Comparison of ENCODE assay signal across 12 cellular contexts in genomic region chr6:134060491-134061106, GRCh38. TPM values are rescaled to one million over a fixed set of nuclear protein-coding genes. Genes with fewer than 3 reads are reported as not detected.
A peak's percentile ranks its signal among the peaks of the same experiment; 100 is the strongest.
DNase-seq lines count a peak whose midpoint lies in the region; ATAC-seq, FAIRE-seq and TF ChIP-seq lines count a peak whose summit lies in the region.
"Had no signal": no experiment of that assay in that cellular context is flagged by ENCODE, and none has a peak within 500 bp of the region (broad histone marks: within the 10 kb centered on the region; RNA-seq: fewer than 3 reads in every experiment).

No MANE protein-coding gene starts in this region.

- in situ Hi-C loops in HepG2 (cut with HindIII; ENCODE audit: extremely low pct_ligation_motif_present, low pct_unique_long_range_greater_than_20kb), result loop anchor here (5.0 to 10.0 kb wide), 2 partner anchors 88 to 136 kb away; no protein-coding TSS in a partner anchor

- WGBS in HepG2 (ENCODE audit: low lambda C conversion rate), result 37% methylated on average over 5 of the region's 5 CpGs
- 86% methylated on average over 5 of the region's 5 CpGs for WGBS in right lobe of liver (ENCODE audit: insufficient coverage, low coverage, low lambda C conversion rate, missing lambda C conversion rate)
- 51 to 58% methylated on average over 5 of the region's 5 CpGs for WGBS in aorta, 2 donors

- peak overlapping the region; percentile 37 for H3K4me3 Mint-ChIP-seq in astrocyte (ENCODE audit: unreplicated experiment)
- H3K4me3 Mint-ChIP-seq: neural crest cell had no signal

- H3K27me3 ChIP-seq in HepG2 (ENCODE audit: control insufficient read depth in 1 of 2, insufficient read depth in 2 of 2, low read length in 2 of 2) (no peaks in the 10 kb centered on the region), right lobe of liver (no peaks in the 10 kb centered on the region), astrocyte (ENCODE audit: insufficient read depth, low read length) (no peaks in the 10 kb centered on the region), aorta (ENCODE audit: control insufficient read depth in 1 of 2, insufficient read depth in 2 of 2, low read length in 1 of 2) (no peaks in the 10 kb centered on the region)
- H3K27me3 ChIP-seq: cardiac muscle cell had no signal

- H3K36me3 ChIP-seq in HepG2 (replicated peaks in 1 of 2; ENCODE audit: control insufficient read depth in 1 of 2, insufficient read depth in 2 of 2, low read length in 2 of 2) (no peaks in the 10 kb centered on the region), right lobe of liver (no peaks in the 10 kb centered on the region), astrocyte (ENCODE audit: insufficient read depth, low read length) (no peaks in the 10 kb centered on the region), aorta (ENCODE audit: control insufficient read depth in 1 of 2, insufficient read depth in 2 of 2, low read length in 1 of 2) (no peaks in the 10 kb centered on the region)
- H3K36me3 ChIP-seq: cardiac muscle cell had no signal

- H3K4me3 ChIP-seq in HepG2 (replicated peaks in 1 of 3; ENCODE audit: insufficient read depth in 1 of 3, low read depth in 2 of 3, low read length in 3 of 3) (no peak overlapping the region), right lobe of liver (no peak overlapping the region), astrocyte (ENCODE audit: insufficient read depth, low read depth, low read length) (no peak overlapping the region), aorta (ENCODE audit: low read length in 2 of 2) (no peak overlapping the region)
- H3K4me3 ChIP-seq: cardiac muscle cell had no signal

- H3K27ac Mint-ChIP-seq in astrocyte (ENCODE audit: unreplicated experiment), result peak overlapping the region; percentile 95

- TF ChIP-seq RAD21 in HepG2 (CRISPR knock-in tag; IDR thresholded peaks at IDR 0.05), result no peak

- POLR2A ChIA-PET in HepG2 (lab: Yijun Ruan, JAX), result no interaction called here

- H3K9ac ChIP-seq in HepG2 (ENCODE audit: insufficient read depth, low read depth, low read length) (no peak overlapping the region), astrocyte (ENCODE audit: low read length) (peak overlapping the region; percentile 5)

- ATAC-seq in HepG2 (peak; percentile 16; the same call in 1 of the 3 replicates), right lobe of liver (no peak), aorta (ENCODE audit: low FRiP score) (peak; percentile 78)

- no peak for FAIRE-seq in HepG2 (lab: Jason Lieb, UNC)
- peak; percentile 95 for FAIRE-seq in astrocyte (lab: Jason Lieb, UNC)

- no peak for TF ChIP-seq CTCF in HepG2 (CRISPR knock-in tag; IDR thresholded peaks at IDR 0.05)
- no peak for TF ChIP-seq CTCF in right lobe of liver (IDR thresholded peaks at IDR 0.05)
- no peak for TF ChIP-seq CTCF in astrocyte (IDR thresholded peaks at IDR 0.05; ENCODE audit: insufficient read depth, low read depth, low read length)

- TF ChIP-seq POLR2A in HepG2 (IDR thresholded peaks at IDR 0.05; ENCODE audit: insufficient read depth in 1 of 2, low read depth in 2 of 2, low read length in 2 of 2) (no peak), right lobe of liver (IDR thresholded peaks at IDR 0.05) (no peak)

- H3K9me3 Mint-ChIP-seq in astrocyte (ENCODE audit: unreplicated experiment), result no peaks in the 10 kb centered on the region

- H3K9me3 ChIP-seq in HepG2 (ENCODE audit: low read length) (no peaks in the 10 kb centered on the region), right lobe of liver (no peaks in the 10 kb centered on the region), astrocyte (ENCODE audit: insufficient read depth, low read depth, low read length) (no peaks in the 10 kb centered on the region), aorta (ENCODE audit: control insufficient read depth, low read length) (no peaks in the 10 kb centered on the region)

- H3K79me2 ChIP-seq in HepG2 (ENCODE audit: insufficient read depth, low read length) (no peaks in the 10 kb centered on the region), astrocyte (ENCODE audit: insufficient read depth, low read length) (no peaks in the 10 kb centered on the region)

- H2AFZ ChIP-seq in HepG2 (ENCODE audit: low read length) (no peak overlapping the region), astrocyte (ENCODE audit: low read depth, low read length) (no peak overlapping the region)

- H3K4me1 Mint-ChIP-seq in astrocyte (ENCODE audit: low read depth, unreplicated experiment), result peaks cover 39% of the 10 kb centered on the region

- H3K27ac ChIP-seq in HepG2 (ENCODE audit: extremely low read length, insufficient read depth, low read length) (no peak overlapping the region), right lobe of liver (no peak overlapping the region), astrocyte (ENCODE audit: low read depth, low read length) (peak overlapping the region; percentile 40), aorta (ENCODE audit: low read depth in 1 of 2, low read length in 2 of 2) (peak overlapping the region; percentile 85 to 90)
- H3K27ac ChIP-seq: cardiac muscle cell had no signal

- no peaks in the 10 kb centered on the region for H3K27me3 Mint-ChIP-seq in astrocyte (ENCODE audit: low read depth, unreplicated experiment)

- TF ChIP-seq EP300 in HepG2 (IDR thresholded peaks at IDR 0.05; ENCODE audit: low read depth in 2 of 2, low read length in 2 of 2) (no peak), HepG2 (CRISPR knock-in tag; IDR thresholded peaks at IDR 0.05; ENCODE audit: borderline replicate concordance) (no peak)

- DNase-seq in HepG2 (ENCODE audit: low spot score), result peak; percentile 57
- DNase-seq in right lobe of liver, result no peak
- peak; percentile 83 for DNase-seq in astrocyte (ENCODE audit: low read depth)
- peak; percentile 75 for DNase-seq in glomerular visceral epithelial cell (ENCODE audit: extremely low spot score)
- no peak for DNase-seq in aorta
- DNase-seq in activated CD4-positive, CD25-positive, alpha-beta regulatory T cell treated with anti-CD3 and anti-CD28 coated beads, Interleukin-2, amount 50 U/mL, for 72 hours, result no peak
- no peak for DNase-seq in NCI-H510A treated with DMSO at 0.1 percent for 48 hours (lab: John Stamatoyannopoulos, UW)
- no peak for DNase-seq in NCI-H2107 (lab: John Stamatoyannopoulos, UW)
- DNase-seq: NCI-H524 had no signal

- BruUV-seq in HepG2 (replicated peaks; lab: Mats Ljungman, UMichigan), result no TSS peak

- 0 out of 2 replicates have a peak, but pooled peaks cover 15% of the 10 kb centered on the region for H3K4me1 ChIP-seq in HepG2 (ENCODE audit: insufficient read depth, low read length)
- peaks cover 0 to 26% (median 2%) of the 10 kb centered on the region in 4 donors for H3K4me1 ChIP-seq in right lobe of liver
- peaks cover 18% of the 10 kb centered on the region for H3K4me1 ChIP-seq in astrocyte (ENCODE audit: insufficient read depth, low read length)
- peaks cover 0 to 18% of the 10 kb centered on the region in 2 donors for H3K4me1 ChIP-seq in aorta (ENCODE audit: control insufficient read depth in 1 of 2, insufficient read depth in 2 of 2, low read length in 2 of 2)

- no peak overlapping the region for H3K4me2 ChIP-seq in HepG2 (ENCODE audit: low read depth, low read length)
- H3K4me2 ChIP-seq in astrocyte (ENCODE audit: low read length), result peak overlapping the region; percentile 69

- intact Hi-C loops in HepG2 (cut with micrococcal nuclease; ENCODE audit: unreplicated experiment), result no loop called here
- intact Hi-C loops in right lobe of liver (cut with DNase I), result loop anchor here in 1 of 2 donors (10.0 kb wide), 1 partner anchor 86 kb away; no protein-coding TSS in a partner anchor
- intact Hi-C loops in aorta (cut with DNase I), result loop anchor here (10.0 kb wide), 2 partner anchors 136 to 496 kb away; no protein-coding TSS in a partner anchor

- H3K36me3 Mint-ChIP-seq in astrocyte (ENCODE audit: low read depth, unreplicated experiment), result no peaks in the 10 kb centered on the region

- no peaks in the 10 kb centered on the region for H4K20me1 ChIP-seq in HepG2 (ENCODE audit: insufficient read depth, low read length)
- no peaks in the 10 kb centered on the region for H4K20me1 ChIP-seq in astrocyte (ENCODE audit: insufficient read depth, low read length)

- CTCF ChIA-PET in HepG2 (lab: Yijun Ruan, JAX; ENCODE audit: low intra/inter-chr PET ratio, low total read pairs), result no interaction called here

TF ChIP-seq in HepG2, 621 proteins besides CTCF, POLR2A, EP300 and RAD21:
- 0 out of 2 replicates have a peak, but pooled peaks have one; percentile 3 for TF ChIP-seq MAFF (IDR thresholded peaks at IDR 0.05; ENCODE audit: low read depth, low read length)
- TF ChIP-seq ZNF83 (CRISPR knock-in tag; IDR thresholded peaks at IDR 0.05; ENCODE audit: borderline replicate concordance), result no peak
- TF ChIP-seq MAFK (conservative IDR thresholded peaks at IDR 0.05 in 1 of 2, IDR thresholded peaks at IDR 0.05 in 1 of 2; ENCODE audit: low read length in 2 of 2), result peak in 1 of 2 experiments; percentile 1; a peak in 1 of 4 replicates
- TF ChIP-seq FOSL2 (CRISPR knock-in tag; IDR thresholded peaks at IDR 0.05), result peak; percentile 61; the same call in 1 of the 2 replicates

RNA-seq across cellular contexts. Expression of gene SLC2A12, which starts 8.2 kb away (rescaled TPM):
- total RNA-seq in HepG2 (2016; rRNA removed; fragmentation: Illumina TruSeq; extraction: Trizol) (0.04 TPM in 1 of 2 replicates, not detected in the other), right lobe of liver (1 to 10 TPM in 2 of 6 experiments, under 1 TPM in 4; 0.49 to 9.1 (median 0.68) TPM), astrocyte (5.5 and 9.5 TPM in 2 replicates), aorta (1 to 10 TPM; 3.0 to 5.0 TPM)
- not detected in 2 replicates for total RNA-seq in HepG2 (2016; cell fraction: cytosol; rRNA removed; fragmentation: Illumina TruSeq; extraction: Trizol; ENCODE audit: low read depth)
- 0.02 TPM in 1 of 2 replicates, not detected in the other for total RNA-seq in HepG2 (2016; cell fraction: insoluble cytoplasmic fraction; rRNA removed; fragmentation: Illumina TruSeq; extraction: Trizol)
- total RNA-seq in HepG2 (2016; cell fraction: membrane; rRNA removed; fragmentation: Illumina TruSeq; extraction: Trizol), result not detected in 2 replicates
- total RNA-seq in HepG2 (2016; cell fraction: nucleus; rRNA removed; fragmentation: Illumina TruSeq; extraction: Trizol), result 0.09 TPM in 1 of 2 replicates, not detected in the other
- polyA plus RNA-seq in HepG2 (2011; rRNA removed) (0.24 and 0.33 TPM in 2 replicates), aorta (1 to 10 TPM; 1.8 to 3.2 TPM)
- 0.20 and 0.24 TPM in 2 replicates for polyA plus RNA-seq in HepG2 (2011; cell fraction: cytosol; rRNA removed)
- polyA plus RNA-seq in HepG2 (2011; cell fraction: nucleus; rRNA removed), result 0.11 and 0.26 TPM in 2 replicates
- polyA plus RNA-seq in HepG2 (2012), result 0.24 and 0.43 TPM in 2 replicates
- not detected in 2 replicates for polyA plus RNA-seq in HepG2 (2016; cell fraction: cytosol; fragmentation: Illumina TruSeq; extraction: Trizol; ENCODE audit: low read depth)
- not detected in 2 replicates for polyA plus RNA-seq in HepG2 (2016; cell fraction: insoluble cytoplasmic fraction; fragmentation: Illumina TruSeq; extraction: Trizol; ENCODE audit: low read depth)
- polyA plus RNA-seq in HepG2 (2016; cell fraction: membrane; fragmentation: Illumina TruSeq; extraction: Trizol; ENCODE audit: low read depth), result not detected in 2 replicates
- 0.10 TPM in 1 of 2 replicates, not detected in the other for polyA plus RNA-seq in HepG2 (2016; cell fraction: nucleus; fragmentation: Illumina TruSeq; extraction: Trizol; ENCODE audit: insufficient read depth, low read depth)
- polyA minus RNA-seq in HepG2 (2011; rRNA and poly(A)+ RNA removed; ENCODE audit: low replicate concordance), result 0.42 TPM in 1 of 2 replicates, not detected in the other
- polyA minus RNA-seq in HepG2 (2011; cell fraction: cytosol; rRNA and poly(A)+ RNA removed), result 0.26 and 0.40 TPM in 2 replicates
- 0.39 and 0.87 TPM in 2 replicates for polyA minus RNA-seq in HepG2 (2011; cell fraction: nucleus; rRNA and poly(A)+ RNA removed)
- total RNA-seq: T-helper 1 cell treated with Interleukin-12 subunit alpha and Interleukin-12 subunit beta and Interleukin-4 antibody, amounts not matched to agents 30 ng/mL and 1 ng/mL, for 36 hours had no signal

Comparison
In these comparisons a context has a peak if more than half of its experiments do, and no peak if none do; other contexts are left out.
1. ATAC-seq: peak in HepG2 (single experiment) and aorta (single experiment); none in right lobe of liver (0 of 4).
2. DNase-seq: peak in HepG2 (single experiment), astrocyte (single experiment) and glomerular visceral epithelial cell (single experiment); none in right lobe of liver (0 of 3), aorta (0 of 2), activated CD4-positive, CD25-positive, alpha-beta regulatory T cell treated with anti-CD3 and anti-CD28 coated beads, Interleukin-2, amount 50 U/mL, for 72 hours (single experiment), NCI-H510A treated with DMSO at 0.1 percent for 48 hours (single experiment) and NCI-H2107 (single experiment).
3. H3K27ac ChIP-seq: peak in astrocyte (single experiment) and aorta (2 of 2); none in HepG2 (single experiment) and right lobe of liver (0 of 3).